24 cellular contexts compared by ENCODE assay signal in the genomic region with DNA sequence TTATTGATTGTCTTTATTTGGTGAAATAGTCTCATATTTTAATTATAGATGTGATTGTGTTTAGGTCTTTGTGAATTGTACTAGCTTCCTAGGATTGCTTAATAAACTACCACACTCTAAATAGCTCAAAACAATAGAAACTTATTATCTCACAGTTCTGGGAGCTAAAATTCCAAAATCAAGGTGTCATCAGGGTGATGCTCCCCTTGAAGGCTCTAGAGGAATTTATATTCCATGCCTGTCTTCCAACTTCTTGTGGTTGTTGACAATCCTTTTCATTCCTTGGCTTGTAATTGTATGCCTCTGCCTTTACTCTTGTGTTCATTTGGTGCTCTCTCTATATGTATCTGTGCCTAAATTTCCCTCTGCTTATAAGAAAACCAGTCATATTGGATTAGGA.
DNase-seq lines count a peak whose midpoint lies in the region; ATAC-seq and TF ChIP-seq lines count a peak whose summit lies in the region.
"Had no signal": no experiment of that assay in that cellular context is flagged by ENCODE, and none has a peak within 500 bp of the region (broad histone marks: within the 10 kb centered on the region; RNA-seq: fewer than 3 reads in every experiment).

No MANE protein-coding gene starts in this region.

- DNase-seq in heart left ventricle, result no peak
- no peak for DNase-seq in Right ventricle myocardium superior
- peak; percentile 80 for DNase-seq in fibroblast of the aortic adventitia (ENCODE audit: low read depth)
- no peak for DNase-seq in smooth muscle cell (lab: John Stamatoyannopoulos, UW; ENCODE audit: unreplicated experiment)
- no peak for DNase-seq in stimulated activated CD4-positive, alpha-beta T cell treated with anti-CD3 and anti-CD28 coated beads, Interleukin-4, amount 100 ng/mL, for 4 hours
- no peak for DNase-seq in DMS 273 (lab: John Stamatoyannopoulos, UW; ENCODE audit: unreplicated experiment)
- DNase-seq: activated CD4-positive, alpha-beta T cell treated with anti-CD3 and anti-CD28 coated beads, Interleukin-2, amount 50 U/mL, for 1 hour; activated naive CD8-positive, alpha-beta T cell treated with anti-CD3 and anti-CD28 coated beads, Interleukin-2, amount 10 ng/mL, durations not matched to agents 7 days and 5 days; activated T-cell treated with anti-CD3 and anti-CD28 coated beads, Interleukin-2, amount 50 U/mL, for 1 hour; CD8-positive, alpha-beta T cell; cerebellar nuclear complex; endodermal cell; glutamatergic neuron; H9; kidney; NCI-H1105; NCI-H2171 treated with DMSO at 0.1 percent for 48 hours; right lobe of liver; stimulated activated CD4-positive, alpha-beta T cell treated with anti-CD3 and anti-CD28 coated beads, Interleukin-4, amount 100 ng/mL, for 24 hours had no signal

- H3K79me2 ChIP-seq in smooth muscle cell (ENCODE audit: low read depth), result no peaks in the 10 kb centered on the region

- H2AFZ ChIP-seq in smooth muscle cell (ENCODE audit: low read depth), result peak overlapping the region; percentile 23

- H3K4me3 ChIP-seq in heart left ventricle, result no peak overlapping the region
- H3K4me3 ChIP-seq in fibroblast of the aortic adventitia (ENCODE audit: low read depth, low read length), result no peak overlapping the region
- no peak overlapping the region for H3K4me3 ChIP-seq in smooth muscle cell
- H3K4me3 ChIP-seq: right lobe of liver, SK-N-MC had no signal

- intact Hi-C loops in heart left ventricle (cut with DNase I), result no loop called here
- intact Hi-C loops in Right ventricle myocardium superior (cut with DNase I), result loop anchor here (5.0 kb wide), 1 partner anchor 92 kb away; no protein-coding TSS in a partner anchor

- peak overlapping the region; percentile 82 for H3K4me2 ChIP-seq in smooth muscle cell

- peaks cover 0 to 11% (median 0%) of the 10 kb centered on the region in 12 donors for H3K4me1 ChIP-seq in heart left ventricle
- peaks cover 28% of the 10 kb centered on the region for H3K4me1 ChIP-seq in smooth muscle cell (ENCODE audit: low read depth)
- H3K4me1 ChIP-seq: right lobe of liver had no signal

- no peak for TF ChIP-seq POLR2A in heart left ventricle (IDR thresholded peaks at IDR 0.05)

- TF ChIP-seq CTCF in heart left ventricle (IDR thresholded peaks at IDR 0.05), result no peak
- no peak for TF ChIP-seq CTCF in fibroblast of the aortic adventitia (IDR thresholded peaks at IDR 0.05; ENCODE audit: insufficient read depth, low read length)
- TF ChIP-seq CTCF in smooth muscle cell (IDR thresholded peaks at IDR 0.05; ENCODE audit: borderline replicate concordance, insufficient read depth, poor library complexity, severe bottlenecking), result no peak

- no peak for ATAC-seq in heart left ventricle
- no peak for ATAC-seq in Right ventricle myocardium superior (ENCODE audit: poor library complexity)
- ATAC-seq in SK-N-SH treated with all-trans-retinoic acid at 6 μM for 48 hours, result peak; percentile 79
- no peak for ATAC-seq in GM19397 (IDR thresholded peaks at IDR 0.05; ENCODE audit: unreplicated experiment)
- ATAC-seq: CD8-positive, alpha-beta T cell; right lobe of liver had no signal

- peak overlapping the region; percentile 75 for H3K9ac ChIP-seq in smooth muscle cell (ENCODE audit: low read depth)

- H3K9me3 ChIP-seq in heart left ventricle, result peaks cover 0 to 11% (median 3%) of the 10 kb centered on the region in 12 donors
- no peaks in the 10 kb centered on the region for H3K9me3 ChIP-seq in smooth muscle cell (replicated peaks; ENCODE audit: low read depth)
- H3K9me3 ChIP-seq: neutrophil, right lobe of liver had no signal

- peaks cover 24% of the 10 kb centered on the region for H3F3A ChIP-seq in smooth muscle cell (ENCODE audit: low read depth)

- H3K27ac ChIP-seq in heart left ventricle (peak overlapping the region in 8 of 12 donors; percentile 22 to 81 (median 55)), smooth muscle cell (ENCODE audit: low read depth) (peak overlapping the region; percentile 95)
- H3K27ac ChIP-seq: 22Rv1, neutrophil, right lobe of liver, SK-N-MC had no signal

- no peaks in the 10 kb centered on the region for H3K27me3 ChIP-seq in heart left ventricle
- no peaks in the 10 kb centered on the region for H3K27me3 ChIP-seq in smooth muscle cell (ENCODE audit: low read depth)
- H3K27me3 ChIP-seq: neutrophil, right lobe of liver had no signal

- H4K20me1 ChIP-seq in smooth muscle cell (ENCODE audit: low read depth), result no peaks in the 10 kb centered on the region

- H3K36me3 ChIP-seq in heart left ventricle (no peaks in the 10 kb centered on the region), smooth muscle cell (ENCODE audit: low read depth) (no peaks in the 10 kb centered on the region)
- H3K36me3 ChIP-seq: neutrophil, right lobe of liver had no signal

TF ChIP-seq in SK-N-SH treated with all-trans-retinoic acid at 6 μM for 48 hours, 23 proteins besides CTCF, POLR2A, EP300 and RAD21:
- TF ChIP-seq ZFP3 (CRISPR knock-in tag; IDR thresholded peaks at IDR 0.05), result no peak
- no peak for TF ChIP-seq OSR1 (CRISPR knock-in tag; IDR thresholded peaks at IDR 0.05)
- TF ChIP-seq, protein P1, sequence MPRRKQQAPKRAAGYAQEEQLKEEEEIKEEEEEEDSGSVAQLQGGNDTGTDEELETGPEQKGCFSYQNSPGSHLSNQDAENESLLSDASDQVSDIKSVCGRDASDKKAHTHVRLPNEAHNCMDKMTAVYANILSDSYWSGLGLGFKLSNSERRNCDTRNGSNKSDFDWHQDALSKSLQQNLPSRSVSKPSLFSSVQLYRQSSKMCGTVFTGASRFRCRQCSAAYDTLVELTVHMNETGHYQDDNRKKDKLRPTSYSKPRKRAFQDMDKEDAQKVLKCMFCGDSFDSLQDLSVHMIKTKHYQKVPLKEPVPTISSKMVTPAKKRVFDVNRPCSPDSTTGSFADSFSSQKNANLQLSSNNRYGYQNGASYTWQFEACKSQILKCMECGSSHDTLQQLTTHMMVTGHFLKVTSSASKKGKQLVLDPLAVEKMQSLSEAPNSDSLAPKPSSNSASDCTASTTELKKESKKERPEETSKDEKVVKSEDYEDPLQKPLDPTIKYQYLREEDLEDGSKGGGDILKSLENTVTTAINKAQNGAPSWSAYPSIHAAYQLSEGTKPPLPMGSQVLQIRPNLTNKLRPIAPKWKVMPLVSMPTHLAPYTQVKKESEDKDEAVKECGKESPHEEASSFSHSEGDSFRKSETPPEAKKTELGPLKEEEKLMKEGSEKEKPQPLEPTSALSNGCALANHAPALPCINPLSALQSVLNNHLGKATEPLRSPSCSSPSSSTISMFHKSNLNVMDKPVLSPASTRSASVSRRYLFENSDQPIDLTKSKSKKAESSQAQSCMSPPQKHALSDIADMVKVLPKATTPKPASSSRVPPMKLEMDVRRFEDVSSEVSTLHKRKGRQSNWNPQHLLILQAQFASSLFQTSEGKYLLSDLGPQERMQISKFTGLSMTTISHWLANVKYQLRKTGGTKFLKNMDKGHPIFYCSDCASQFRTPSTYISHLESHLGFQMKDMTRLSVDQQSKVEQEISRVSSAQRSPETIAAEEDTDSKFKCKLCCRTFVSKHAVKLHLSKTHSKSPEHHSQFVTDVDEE (CRISPR knock-in tag; IDR thresholded peaks at IDR 0.05), result no peak
- TF ChIP-seq PPARA (CRISPR knock-in tag; IDR thresholded peaks at IDR 0.05; ENCODE audit: borderline replicate concordance), result no peak
- TF ChIP-seq TOX (CRISPR knock-in tag; IDR thresholded peaks at IDR 0.05; ENCODE audit: borderline replicate concordance), result no peak
- TF ChIP-seq, protein P2, sequence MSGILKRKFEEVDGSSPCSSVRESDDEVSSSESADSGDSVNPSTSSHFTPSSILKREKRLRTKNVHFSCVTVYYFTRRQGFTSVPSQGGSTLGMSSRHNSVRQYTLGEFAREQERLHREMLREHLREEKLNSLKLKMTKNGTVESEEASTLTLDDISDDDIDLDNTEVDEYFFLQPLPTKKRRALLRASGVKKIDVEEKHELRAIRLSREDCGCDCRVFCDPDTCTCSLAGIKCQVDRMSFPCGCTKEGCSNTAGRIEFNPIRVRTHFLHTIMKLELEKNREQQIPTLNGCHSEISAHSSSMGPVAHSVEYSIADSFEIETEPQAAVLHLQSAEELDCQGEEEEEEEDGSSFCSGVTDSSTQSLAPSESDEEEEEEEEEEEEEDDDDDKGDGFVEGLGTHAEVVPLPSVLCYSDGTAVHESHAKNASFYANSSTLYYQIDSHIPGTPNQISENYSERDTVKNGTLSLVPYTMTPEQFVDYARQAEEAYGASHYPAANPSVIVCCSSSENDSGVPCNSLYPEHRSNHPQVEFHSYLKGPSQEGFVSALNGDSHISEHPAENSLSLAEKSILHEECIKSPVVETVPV (CRISPR knock-in tag; IDR thresholded peaks at IDR 0.05), result no peak
- no peak for TF ChIP-seq SNAI2 (CRISPR knock-in tag; IDR thresholded peaks at IDR 0.05)
